In genomic region chr2:68751397-68752339, GRCh38 we compare ENCODE assay signal across 1 cellular context.
TF ChIP-seq lines count a peak whose summit lies in the region.

No MANE protein-coding gene starts in this region.

TF ChIP-seq in HepG2, 621 proteins besides CTCF, POLR2A, EP300 and RAD21 (continued from another document and continues in another):
- TF ChIP-seq FOXA1 (IDR thresholded peaks at IDR 0.05): no peak
- peak; percentile 43; the same call in 1 of the 2 replicates for TF ChIP-seq FOXA1 (CRISPR knock-in tag; IDR thresholded peaks at IDR 0.05)
- TF ChIP-seq PHF5A (CRISPR knock-in tag; IDR thresholded peaks at IDR 0.05; ENCODE audit: low read depth, unreplicated experiment): peak; percentile 40
- TF ChIP-seq IRF2 (CRISPR knock-in tag; IDR thresholded peaks at IDR 0.05): peak; percentile 28; the same call in 1 of the 2 replicates
- TF ChIP-seq ZNF740 (CRISPR knock-in tag; IDR thresholded peaks at IDR 0.05): no peak
- TF ChIP-seq NKX3-1 (CRISPR knock-in tag; IDR thresholded peaks at IDR 0.05): no peak
- peak; percentile 60 for TF ChIP-seq TBX2 (CRISPR knock-in tag; IDR thresholded peaks at IDR 0.05; ENCODE audit: borderline replicate concordance)
- 0 out of 2 replicates have a peak, but pooled peaks have one; percentile 32 for TF ChIP-seq PRDM10 (CRISPR knock-in tag; IDR thresholded peaks at IDR 0.05; ENCODE audit: low read depth)
- TF ChIP-seq HOXA5 (CRISPR knock-in tag; IDR thresholded peaks at IDR 0.05): 0 out of 2 replicates have a peak, but pooled peaks have one; percentile 64
- TF ChIP-seq FOXJ3 (CRISPR knock-in tag; IDR thresholded peaks at IDR 0.05; ENCODE audit: borderline replicate concordance): no peak
- peak; percentile 75; the same call in 1 of the 2 replicates for TF ChIP-seq KDM2A (CRISPR knock-in tag; IDR thresholded peaks at IDR 0.05; ENCODE audit: borderline replicate concordance, low read depth)
- peak; percentile 14; the same call in 1 of the 2 replicates for TF ChIP-seq ISL2 (CRISPR knock-in tag; IDR thresholded peaks at IDR 0.05)
- no peak for TF ChIP-seq MED13 (CRISPR knock-in tag; IDR thresholded peaks at IDR 0.05)
- 0 out of 2 replicates have a peak, but pooled peaks have one; percentile 13 for TF ChIP-seq ZNF503 (CRISPR knock-in tag; IDR thresholded peaks at IDR 0.05)
- peak; percentile 83 for TF ChIP-seq ELF3 (CRISPR knock-in tag; IDR thresholded peaks at IDR 0.05)
- 0 out of 2 replicates have a peak, but pooled peaks have one; percentile 37 for TF ChIP-seq RFXAP (CRISPR knock-in tag; IDR thresholded peaks at IDR 0.05; ENCODE audit: borderline replicate concordance)
- no peak for TF ChIP-seq NFATC3 (CRISPR knock-in tag; IDR thresholded peaks at IDR 0.05)
- no peak for TF ChIP-seq ZFAT (CRISPR knock-in tag; conservative IDR thresholded peaks at IDR 0.05)
- TF ChIP-seq MIER3 (CRISPR knock-in tag; IDR thresholded peaks at IDR 0.05; ENCODE audit: borderline replicate concordance): 0 out of 2 replicates have a peak, but pooled peaks have one; percentile 56
- no peak for TF ChIP-seq CCDC6 (CRISPR knock-in tag; IDR thresholded peaks at IDR 0.05)
- no peak for TF ChIP-seq ATAD3A (CRISPR knock-in tag; IDR thresholded peaks at IDR 0.05)
- TF ChIP-seq, protein P1, sequence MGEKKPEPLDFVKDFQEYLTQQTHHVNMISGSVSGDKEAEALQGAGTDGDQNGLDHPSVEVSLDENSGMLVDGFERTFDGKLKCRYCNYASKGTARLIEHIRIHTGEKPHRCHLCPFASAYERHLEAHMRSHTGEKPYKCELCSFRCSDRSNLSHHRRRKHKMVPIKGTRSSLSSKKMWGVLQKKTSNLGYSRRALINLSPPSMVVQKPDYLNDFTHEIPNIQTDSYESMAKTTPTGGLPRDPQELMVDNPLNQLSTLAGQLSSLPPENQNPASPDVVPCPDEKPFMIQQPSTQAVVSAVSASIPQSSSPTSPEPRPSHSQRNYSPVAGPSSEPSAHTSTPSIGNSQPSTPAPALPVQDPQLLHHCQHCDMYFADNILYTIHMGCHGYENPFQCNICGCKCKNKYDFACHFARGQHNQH (CRISPR knock-in tag; IDR thresholded peaks at IDR 0.05): 0 out of 2 replicates have a peak, but pooled peaks have one; percentile 37
- TF ChIP-seq, protein P2, sequence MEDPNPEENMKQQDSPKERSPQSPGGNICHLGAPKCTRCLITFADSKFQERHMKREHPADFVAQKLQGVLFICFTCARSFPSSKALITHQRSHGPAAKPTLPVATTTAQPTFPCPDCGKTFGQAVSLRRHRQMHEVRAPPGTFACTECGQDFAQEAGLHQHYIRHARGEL (CRISPR knock-in tag; IDR thresholded peaks at IDR 0.05): peak; percentile 66; the same call in 1 of the 2 replicates
- TF ChIP-seq MZF1 (CRISPR knock-in tag; IDR thresholded peaks at IDR 0.05; ENCODE audit: borderline replicate concordance): no peak
- TF ChIP-seq SMC3 (IDR thresholded peaks at IDR 0.05; ENCODE audit: low read length): peak; percentile 86
- TF ChIP-seq HHEX (CRISPR knock-in tag; IDR thresholded peaks at IDR 0.05): no peak
- TF ChIP-seq ZNF501 (CRISPR knock-in tag; IDR thresholded peaks at IDR 0.05): 0 out of 2 replicates have a peak, but pooled peaks have one; percentile 35
- peak; percentile 39; the same call in 1 of the 2 replicates for TF ChIP-seq HOXA3 (CRISPR knock-in tag; IDR thresholded peaks at IDR 0.05)
- TF ChIP-seq CHD2 (IDR thresholded peaks at IDR 0.05; ENCODE audit: low read depth, low read length): no peak
- TF ChIP-seq FOXA3 (CRISPR knock-in tag; IDR thresholded peaks at IDR 0.05): 0 out of 2 replicates have a peak, but pooled peaks have one; percentile 20
- TF ChIP-seq ZNF687 (CRISPR knock-in tag; IDR thresholded peaks at IDR 0.05): peak; percentile 21; the same call in 1 of the 2 replicates
- TF ChIP-seq ATF6 (CRISPR knock-in tag; conservative IDR thresholded peaks at IDR 0.05): no peak
- TF ChIP-seq, protein P3, sequence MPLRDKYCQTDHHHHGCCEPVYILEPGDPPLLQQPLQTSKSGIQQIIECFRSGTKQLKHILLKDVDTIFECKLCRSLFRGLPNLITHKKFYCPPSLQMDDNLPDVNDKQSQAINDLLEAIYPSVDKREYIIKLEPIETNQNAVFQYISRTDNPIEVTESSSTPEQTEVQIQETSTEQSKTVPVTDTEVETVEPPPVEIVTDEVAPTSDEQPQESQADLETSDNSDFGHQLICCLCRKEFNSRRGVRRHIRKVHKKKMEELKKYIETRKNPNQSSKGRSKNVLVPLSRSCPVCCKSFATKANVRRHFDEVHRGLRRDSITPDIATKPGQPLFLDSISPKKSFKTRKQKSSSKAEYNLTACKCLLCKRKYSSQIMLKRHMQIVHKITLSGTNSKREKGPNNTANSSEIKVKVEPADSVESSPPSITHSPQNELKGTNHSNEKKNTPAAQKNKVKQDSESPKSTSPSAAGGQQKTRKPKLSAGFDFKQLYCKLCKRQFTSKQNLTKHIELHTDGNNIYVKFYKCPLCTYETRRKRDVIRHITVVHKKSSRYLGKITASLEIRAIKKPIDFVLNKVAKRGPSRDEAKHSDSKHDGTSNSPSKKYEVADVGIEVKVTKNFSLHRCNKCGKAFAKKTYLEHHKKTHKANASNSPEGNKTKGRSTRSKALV (CRISPR knock-in tag; IDR thresholded peaks at IDR 0.05): 0 out of 2 replicates have a peak, but pooled peaks have one; percentile 31
- TF ChIP-seq NFYB (CRISPR knock-in tag; IDR thresholded peaks at IDR 0.05): peak; percentile 38; the same call in 1 of the 2 replicates
- TF ChIP-seq, protein P4, sequence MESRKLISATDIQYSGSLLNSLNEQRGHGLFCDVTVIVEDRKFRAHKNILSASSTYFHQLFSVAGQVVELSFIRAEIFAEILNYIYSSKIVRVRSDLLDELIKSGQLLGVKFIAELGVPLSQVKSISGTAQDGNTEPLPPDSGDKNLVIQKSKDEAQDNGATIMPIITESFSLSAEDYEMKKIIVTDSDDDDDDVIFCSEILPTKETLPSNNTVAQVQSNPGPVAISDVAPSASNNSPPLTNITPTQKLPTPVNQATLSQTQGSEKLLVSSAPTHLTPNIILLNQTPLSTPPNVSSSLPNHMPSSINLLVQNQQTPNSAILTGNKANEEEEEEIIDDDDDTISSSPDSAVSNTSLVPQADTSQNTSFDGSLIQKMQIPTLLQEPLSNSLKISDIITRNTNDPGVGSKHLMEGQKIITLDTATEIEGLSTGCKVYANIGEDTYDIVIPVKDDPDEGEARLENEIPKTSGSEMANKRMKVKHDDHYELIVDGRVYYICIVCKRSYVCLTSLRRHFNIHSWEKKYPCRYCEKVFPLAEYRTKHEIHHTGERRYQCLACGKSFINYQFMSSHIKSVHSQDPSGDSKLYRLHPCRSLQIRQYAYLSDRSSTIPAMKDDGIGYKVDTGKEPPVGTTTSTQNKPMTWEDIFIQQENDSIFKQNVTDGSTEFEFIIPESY (CRISPR knock-in tag; IDR thresholded peaks at IDR 0.05): peak; percentile 79
- TF ChIP-seq POGZ (CRISPR knock-in tag; IDR thresholded peaks at IDR 0.05): 0 out of 2 replicates have a peak, but pooled peaks have one; percentile 29
- no peak for TF ChIP-seq ZNF253 (CRISPR knock-in tag; IDR thresholded peaks at IDR 0.05; ENCODE audit: borderline replicate concordance)
- no peak for TF ChIP-seq REPIN1 (CRISPR knock-in tag; IDR thresholded peaks at IDR 0.05; ENCODE audit: borderline replicate concordance, low read depth)
- peak; percentile 89 for TF ChIP-seq SRF (IDR thresholded peaks at IDR 0.05; ENCODE audit: low read depth, low read length)
- TF ChIP-seq, protein P5, sequence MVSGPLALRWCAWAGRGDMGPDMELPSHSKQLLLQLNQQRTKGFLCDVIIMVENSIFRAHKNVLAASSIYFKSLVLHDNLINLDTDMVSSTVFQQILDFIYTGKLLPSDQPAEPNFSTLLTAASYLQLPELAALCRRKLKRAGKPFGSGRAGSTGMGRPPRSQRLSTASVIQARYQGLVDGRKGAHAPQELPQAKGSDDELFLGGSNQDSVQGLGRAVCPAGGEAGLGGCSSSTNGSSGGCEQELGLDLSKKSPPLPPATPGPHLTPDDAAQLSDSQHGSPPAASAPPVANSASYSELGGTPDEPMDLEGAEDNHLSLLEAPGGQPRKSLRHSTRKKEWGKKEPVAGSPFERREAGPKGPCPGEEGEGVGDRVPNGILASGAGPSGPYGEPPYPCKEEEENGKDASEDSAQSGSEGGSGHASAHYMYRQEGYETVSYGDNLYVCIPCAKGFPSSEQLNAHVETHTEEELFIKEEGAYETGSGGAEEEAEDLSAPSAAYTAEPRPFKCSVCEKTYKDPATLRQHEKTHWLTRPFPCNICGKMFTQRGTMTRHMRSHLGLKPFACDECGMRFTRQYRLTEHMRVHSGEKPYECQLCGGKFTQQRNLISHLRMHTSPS (CRISPR knock-in tag; IDR thresholded peaks at IDR 0.05; ENCODE audit: low read depth): 0 out of 2 replicates have a peak, but pooled peaks have one; percentile 39
